In the genomic region with DNA sequence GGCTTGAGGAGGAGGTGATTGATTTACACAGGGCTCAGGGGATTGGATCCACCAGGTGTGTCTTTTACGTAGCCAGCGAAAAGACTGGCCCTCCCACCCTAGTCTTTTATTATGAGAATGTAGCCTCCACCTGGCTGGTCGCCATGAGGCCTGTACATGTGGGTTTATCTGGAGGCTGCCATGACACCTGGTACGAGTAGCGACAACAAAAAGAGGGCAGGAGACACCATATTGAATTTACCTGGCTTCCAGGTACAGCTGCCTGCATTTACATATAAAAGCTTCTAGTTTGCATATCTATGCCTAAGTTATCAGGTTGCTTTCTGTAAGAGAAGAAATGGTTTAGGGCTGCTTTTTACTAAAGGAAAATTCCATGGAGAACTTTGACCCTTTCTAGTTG, we compare ENCODE assay signal across 26 cellular contexts.
"Had no signal": no experiment of that assay in that cellular context is flagged by ENCODE, and none has a peak within 500 bp of the region (broad histone marks: within the 10 kb centered on the region; RNA-seq: fewer than 3 reads in every experiment).

No MANE protein-coding gene starts in this region.

- H3K4me1 ChIP-seq: gastrocnemius medialis, heart left ventricle, left lung, neural progenitor cell, parathyroid adenoma, right lobe of liver, suprapubic skin, transverse colon had no signal

- H3K36me3 ChIP-seq: gastrocnemius medialis, heart left ventricle, left lung, neural progenitor cell, right lobe of liver, suprapubic skin, transverse colon had no signal

- H3K27ac ChIP-seq: epithelial cell of prostate, gastrocnemius medialis, heart left ventricle, hepatocyte, left lung, neural progenitor cell, parathyroid adenoma, right lobe of liver, suprapubic skin, transverse colon had no signal

- H3K36me3 Mint-ChIP-seq: naive thymus-derived CD4-positive, alpha-beta T cell; neural progenitor cell had no signal

- DNase-seq: cortex of kidney; effector memory CD8-positive, alpha-beta T cell; foreskin fibroblast; gastrocnemius medialis; heart left ventricle; left cardiac atrium; left lung; mesenchymal stem cell; midbrain; naive thymus-derived CD4-positive, alpha-beta T cell; right lobe of liver; small intestine; stimulated activated CD4-positive, alpha-beta T cell treated with anti-CD3 and anti-CD28 coated beads, Interleukin-15, amount 100 ng/mL, for 24 hours; stimulated activated CD4-positive, alpha-beta T cell treated with anti-CD3 and anti-CD28 coated beads, Interleukin-4, amount 100 ng/mL, for 1 hour; stimulated activated CD8-positive, alpha-beta memory T cell treated with anti-CD3 and anti-CD28 coated beads, Interleukin-4, amount 100 ng/mL, for 48 hours; stimulated activated naive CD4-positive, alpha-beta T cell; stimulated activated naive CD8-positive, alpha-beta T cell treated with anti-CD3 and anti-CD28 coated beads, Interleukin-15, amount 100 ng/mL, for 72 hours; transverse colon had no signal

- H3K4me3 ChIP-seq: gastrocnemius medialis, heart left ventricle, hepatocyte, left lung, neural progenitor cell, right lobe of liver, suprapubic skin, transverse colon had no signal

- H3K27ac Mint-ChIP-seq: effector memory CD8-positive, alpha-beta T cell; naive thymus-derived CD4-positive, alpha-beta T cell; nephron; neural progenitor cell; progenitor cell of endocrine pancreas; stimulated activated naive CD8-positive, alpha-beta T cell treated with anti-CD3 and anti-CD28 coated beads, Interleukin-15, amount 100 ng/mL, for 72 hours had no signal

- H3K4me1 Mint-ChIP-seq: naive thymus-derived CD4-positive, alpha-beta T cell; nephron; neural progenitor cell; stimulated activated naive CD8-positive, alpha-beta T cell treated with anti-CD3 and anti-CD28 coated beads, Interleukin-15, amount 100 ng/mL, for 72 hours had no signal

- ATAC-seq: effector memory CD8-positive, alpha-beta T cell; esophagus mucosa; gastrocnemius medialis; heart left ventricle; left cardiac atrium; left lung; naive thymus-derived CD4-positive, alpha-beta T cell; right lobe of liver; stimulated activated naive CD8-positive, alpha-beta T cell treated with anti-CD3 and anti-CD28 coated beads, Interleukin-15, amount 100 ng/mL, for 72 hours had no signal

- H3K9me3 ChIP-seq: gastrocnemius medialis, heart left ventricle, left lung, right lobe of liver, suprapubic skin, transverse colon had no signal

- H3K27me3 Mint-ChIP-seq: effector memory CD8-positive, alpha-beta T cell; naive thymus-derived CD4-positive, alpha-beta T cell; progenitor cell of endocrine pancreas; stimulated activated naive CD8-positive, alpha-beta T cell treated with anti-CD3 and anti-CD28 coated beads, Interleukin-15, amount 100 ng/mL, for 72 hours had no signal

- H3K9me3 Mint-ChIP-seq: nephron, neural progenitor cell had no signal

- H3K27me3 ChIP-seq: gastrocnemius medialis, heart left ventricle, hepatocyte, left lung, neural progenitor cell, right lobe of liver, suprapubic skin, transverse colon had no signal

- H3K9ac ChIP-seq: neural progenitor cell, parathyroid adenoma had no signal

- H3K4me3 Mint-ChIP-seq: effector memory CD8-positive, alpha-beta T cell; naive thymus-derived CD4-positive, alpha-beta T cell; nephron; neural progenitor cell; stimulated activated naive CD8-positive, alpha-beta T cell treated with anti-CD3 and anti-CD28 coated beads, Interleukin-15, amount 100 ng/mL, for 72 hours had no signal
